In the genomic region with DNA sequence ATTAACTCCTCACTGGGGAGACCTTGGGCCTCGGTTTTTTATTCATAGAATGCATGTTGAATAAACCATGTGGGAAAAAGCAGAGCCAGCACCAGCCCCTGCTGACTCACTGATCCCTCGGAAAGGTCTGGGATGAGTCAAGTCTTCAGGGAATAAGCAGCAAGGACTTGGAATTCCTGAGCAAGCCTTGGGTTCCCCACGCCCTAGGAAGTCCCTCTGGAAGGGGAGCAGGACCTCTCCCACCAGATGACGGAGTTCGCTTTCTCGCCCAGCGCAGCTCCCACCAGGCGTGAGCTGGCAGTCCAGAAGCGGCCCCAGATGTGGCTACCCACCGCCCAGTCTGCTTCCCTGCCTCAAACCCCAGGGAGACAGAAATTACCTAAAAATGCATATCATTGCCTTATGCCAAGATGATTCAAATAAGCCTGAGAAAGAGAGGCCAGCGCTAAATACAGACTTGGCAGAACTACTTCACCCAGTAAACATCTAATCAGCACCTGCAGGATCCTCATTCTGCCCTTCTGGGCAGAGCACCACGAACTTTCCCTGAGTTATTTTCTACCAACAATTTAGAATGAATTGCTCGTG, we compare ENCODE assay signal across 8 cellular contexts. TPM values are rescaled to one million over a fixed set of nuclear protein-coding genes. Genes with fewer than 3 reads are reported as not detected.
DNase-seq lines count a peak whose midpoint lies in the region; ATAC-seq and FAIRE-seq lines count a peak whose summit lies in the region.

No MANE protein-coding gene starts in this region.

- POLR2A ChIA-PET in activated CD8-positive, alpha-beta T cell treated with anti-CD3 and anti-CD28 coated beads, Interleukin-2, amount 10 ng/mL, durations not matched to agents 7 days and 5 days (lab: Charles Lee), result no interaction called here

- H3K36me3 Mint-ChIP-seq in activated CD8-positive, alpha-beta T cell treated with anti-CD3 and anti-CD28 coated beads, Interleukin-2, amount 10 ng/mL, durations not matched to agents 7 days and 5 days (ENCODE audit: low read depth), result peaks cover 20% of the 10 kb centered on the region
- peaks cover 16% of the 10 kb centered on the region for H3K36me3 Mint-ChIP-seq in stimulated activated memory B cell treated with anti-CD40 and anti-IgM and Interleukin-4, amounts not matched to agents 10 μg/mL and 1 μg/mL and 100 μg/mL, for 72 hours

- CTCF ChIA-PET in activated CD8-positive, alpha-beta T cell treated with anti-CD3 and anti-CD28 coated beads, Interleukin-2, amount 10 ng/mL, durations not matched to agents 7 days and 5 days (lab: Charles Lee), result interaction anchor here (0.7 to 2.7 kb wide), 5 partner anchors 17 to 441 kb away, joined by 3 to 12 read pairs (median 3); a partner anchor contains a TSS

- intact Hi-C loops in cardiac septum (cut with DNase I), result loop anchor here (10.0 kb wide), 1 partner anchor 418 kb away; no protein-coding TSS in a partner anchor

- H3K4me1 Mint-ChIP-seq in activated CD8-positive, alpha-beta T cell treated with anti-CD3 and anti-CD28 coated beads, Interleukin-2, amount 10 ng/mL, durations not matched to agents 7 days and 5 days (ENCODE audit: low read depth), result peaks cover 48% of the 10 kb centered on the region
- H3K4me1 Mint-ChIP-seq in stimulated activated memory B cell treated with anti-CD40 and anti-IgM and Interleukin-4, amounts not matched to agents 10 μg/mL and 1 μg/mL and 100 μg/mL, for 72 hours, result peaks cover 40% of the 10 kb centered on the region

- peak; percentile 15 for ATAC-seq in GM18861 (IDR thresholded peaks at IDR 0.05; ENCODE audit: unreplicated experiment)
- peak; percentile 9 for ATAC-seq in HG03135 (IDR thresholded peaks at IDR 0.05; ENCODE audit: unreplicated experiment)
- ATAC-seq in activated CD8-positive, alpha-beta T cell treated with anti-CD3 and anti-CD28 coated beads, Interleukin-2, amount 10 ng/mL, durations not matched to agents 7 days and 5 days, result peak; percentile 45
- peak; percentile 83 for ATAC-seq in stimulated activated memory B cell treated with anti-CD40 and anti-IgM and Interleukin-4, amounts not matched to agents 10 μg/mL and 1 μg/mL and 100 μg/mL, for 72 hours
- ATAC-seq in HG03108 (IDR thresholded peaks at IDR 0.05; ENCODE audit: unreplicated experiment), result no peak

- H3K27ac Mint-ChIP-seq in activated CD8-positive, alpha-beta T cell treated with anti-CD3 and anti-CD28 coated beads, Interleukin-2, amount 10 ng/mL, durations not matched to agents 7 days and 5 days, result peak overlapping the region; percentile 79
- H3K27ac Mint-ChIP-seq in stimulated activated memory B cell treated with anti-CD40 and anti-IgM and Interleukin-4, amounts not matched to agents 10 μg/mL and 1 μg/mL and 100 μg/mL, for 72 hours, result peak overlapping the region; percentile 87

- H3K27me3 Mint-ChIP-seq in activated CD8-positive, alpha-beta T cell treated with anti-CD3 and anti-CD28 coated beads, Interleukin-2, amount 10 ng/mL, durations not matched to agents 7 days and 5 days (ENCODE audit: low read depth), result peaks cover 15% of the 10 kb centered on the region
- peaks cover 14% of the 10 kb centered on the region for H3K27me3 Mint-ChIP-seq in stimulated activated memory B cell treated with anti-CD40 and anti-IgM and Interleukin-4, amounts not matched to agents 10 μg/mL and 1 μg/mL and 100 μg/mL, for 72 hours

- no peak for FAIRE-seq in frontal cortex (lab: Jason Lieb, UNC)

- peak overlapping the region; percentile 46 for H3K4me3 Mint-ChIP-seq in activated CD8-positive, alpha-beta T cell treated with anti-CD3 and anti-CD28 coated beads, Interleukin-2, amount 10 ng/mL, durations not matched to agents 7 days and 5 days
- H3K4me3 Mint-ChIP-seq in stimulated activated memory B cell treated with anti-CD40 and anti-IgM and Interleukin-4, amounts not matched to agents 10 μg/mL and 1 μg/mL and 100 μg/mL, for 72 hours, result peak overlapping the region; percentile 38

- no peak for DNase-seq in activated CD8-positive, alpha-beta T cell treated with anti-CD3 and anti-CD28 coated beads, Interleukin-2, amount 10 ng/mL, durations not matched to agents 7 days and 5 days
- DNase-seq in cardiac septum (ENCODE audit: low spot score) (peak; percentile 85), frontal cortex (ENCODE audit: low spot score in 2 of 2) (no peak), HuH-7.5 (ENCODE audit: low spot score) (no peak)

- H3K9me3 Mint-ChIP-seq in activated CD8-positive, alpha-beta T cell treated with anti-CD3 and anti-CD28 coated beads, Interleukin-2, amount 10 ng/mL, durations not matched to agents 7 days and 5 days (ENCODE audit: insufficient read depth), result peaks cover 6% of the 10 kb centered on the region
- no peaks in the 10 kb centered on the region for H3K9me3 Mint-ChIP-seq in stimulated activated memory B cell treated with anti-CD40 and anti-IgM and Interleukin-4, amounts not matched to agents 10 μg/mL and 1 μg/mL and 100 μg/mL, for 72 hours

RNA-seq across cellular contexts. Expression of a gene that starts 45.5 kb away (rescaled TPM):
- 1 to 10 TPM; 7.1 to 7.5 TPM for total RNA-seq in activated CD8-positive, alpha-beta T cell treated with anti-CD3 and anti-CD28 coated beads, Interleukin-2, amount 10 ng/mL, durations not matched to agents 7 days and 5 days
- 7.7 TPM for total RNA-seq in cardiac septum
- total RNA-seq in frontal cortex, result 13.9 TPM

RNA-seq across cellular contexts. Expression of a gene that starts 45.6 kb away (rescaled TPM):
- total RNA-seq in activated CD8-positive, alpha-beta T cell treated with anti-CD3 and anti-CD28 coated beads, Interleukin-2, amount 10 ng/mL, durations not matched to agents 7 days and 5 days, result 10 to 100 TPM; 23.9 to 24.9 TPM
- total RNA-seq in cardiac septum (12.6 TPM), frontal cortex (33.4 TPM)
